ENCODE assay signal across 7 cellular contexts in the genomic region with DNA sequence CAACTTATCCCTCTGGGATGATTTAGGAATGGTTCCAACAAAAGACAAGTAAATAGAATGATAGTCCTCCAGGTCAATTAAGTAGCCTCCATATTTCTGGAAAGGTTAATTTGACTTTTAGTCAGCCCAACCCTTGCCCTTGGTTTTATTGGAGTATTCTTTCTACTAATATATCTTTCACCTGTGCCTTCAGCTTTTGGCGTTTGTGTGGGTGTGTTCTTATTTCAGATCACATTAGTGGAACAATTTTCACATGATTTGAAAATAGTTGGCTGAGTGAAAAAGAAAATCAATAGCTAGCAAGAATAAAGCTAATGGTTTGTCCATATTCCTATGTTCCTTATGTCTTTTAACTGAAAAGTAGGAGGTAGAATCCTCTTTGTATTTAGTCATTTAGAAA.
"Had no signal": no experiment of that assay in that cellular context is flagged by ENCODE, and none has a peak within 500 bp of the region (broad histone marks: within the 10 kb centered on the region; RNA-seq: fewer than 3 reads in every experiment).

No MANE protein-coding gene starts in this region.

- DNase-seq: IMR-90, KBM-7, KG1 had no signal

- H3K27ac ChIP-seq: HL-60, KMS-11 had no signal

- ATAC-seq: HepG2, K562 had no signal
